14 cellular contexts compared by ENCODE assay signal in the genomic region with DNA sequence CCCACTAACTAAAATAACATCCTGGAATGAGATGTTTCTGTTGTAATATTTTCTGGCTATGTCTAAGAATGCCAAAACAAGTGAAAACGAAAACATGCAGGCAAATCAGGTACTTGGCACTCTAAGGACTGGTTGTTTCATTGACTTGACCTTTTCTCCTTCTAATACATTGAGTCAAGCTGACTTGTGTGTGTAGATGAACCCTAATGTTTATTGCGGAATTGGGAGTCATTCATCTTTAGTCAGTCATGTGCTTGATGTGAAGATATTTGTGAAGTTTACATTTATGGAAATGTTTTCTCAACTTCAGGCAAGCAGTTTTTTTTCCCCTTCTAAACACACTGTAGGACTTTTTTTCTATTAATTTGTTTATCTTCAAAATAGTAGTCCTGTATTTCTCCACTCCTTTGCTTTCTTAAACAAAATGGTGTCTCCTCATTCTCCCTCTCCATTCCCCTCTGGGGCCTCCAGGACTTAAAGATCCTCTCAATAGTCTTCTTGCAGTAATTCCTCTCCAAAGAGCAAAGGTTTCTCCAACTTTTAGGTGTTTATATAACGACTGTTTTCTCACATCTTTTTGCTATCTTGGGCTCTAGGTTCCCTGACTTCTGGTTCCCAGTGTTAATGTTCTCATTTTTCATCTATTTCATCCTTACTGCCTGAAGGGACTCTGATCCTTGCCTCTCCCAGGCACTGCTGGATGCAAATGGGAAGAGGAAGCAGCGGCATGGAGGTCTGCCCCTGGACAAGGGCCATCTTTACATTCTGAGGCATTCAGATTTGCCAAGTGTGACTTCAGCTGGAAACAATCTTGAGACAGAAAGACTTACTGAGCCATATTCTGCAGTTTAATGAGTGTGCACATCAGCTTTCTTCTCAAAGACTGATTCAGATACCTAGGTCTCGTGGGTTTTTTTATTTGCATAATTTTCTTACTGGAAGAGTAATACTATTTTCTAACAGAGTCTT.
DNase-seq lines count a peak whose midpoint lies in the region; FAIRE-seq and TF ChIP-seq lines count a peak whose summit lies in the region.
"Had no signal": no experiment of that assay in that cellular context is flagged by ENCODE, and none has a peak within 500 bp of the region (broad histone marks: within the 10 kb centered on the region; RNA-seq: fewer than 3 reads in every experiment).

No MANE protein-coding gene starts in this region.

- no peaks in the 10 kb centered on the region for H3K9me1 ChIP-seq in endothelial cell of umbilical vein (replicated peaks; ENCODE audit: control insufficient read depth, extremely low read depth, insufficient read depth, low read length)

- H2BK120ac ChIP-seq in H9 (ENCODE audit: low read depth, low read length, poor library complexity, severe bottlenecking): no peak overlapping the region

- no peak overlapping the region for H3K18ac ChIP-seq in H9 (ENCODE audit: insufficient read length, low read depth, low read length)

- H4K8ac ChIP-seq in H9 (replicated peaks; ENCODE audit: insufficient read length, low read depth, low read length): no peak overlapping the region

- H3K9ac ChIP-seq in endothelial cell of umbilical vein (replicated peaks; ENCODE audit: extremely low read depth, insufficient read depth, low read length) (no peak overlapping the region), H9 (ENCODE audit: extremely low read depth, insufficient read length, low read length) (no peak overlapping the region)

- H3K79me1 ChIP-seq in H9 (ENCODE audit: insufficient read depth, low read depth, low read length, poor library complexity, severe bottlenecking): no peaks in the 10 kb centered on the region

- H3K4me1 ChIP-seq in OCI-LY7 (ENCODE audit: insufficient read depth, low read length, poor library complexity, severe bottlenecking) (no peaks in the 10 kb centered on the region), endothelial cell of umbilical vein (ENCODE audit: control insufficient read depth, extremely low read depth, insufficient read depth, low read length) (no peaks in the 10 kb centered on the region), H9 (ENCODE audit: insufficient read depth, low read length) (no peaks in the 10 kb centered on the region)
- H3K4me1 ChIP-seq: prostate gland had no signal

- BruUV-seq in OCI-LY7 (replicated peaks; lab: Mats Ljungman, UMichigan): no TSS peak
- no TSS peak for BruUV-seq in endothelial cell of umbilical vein (replicated peaks; lab: Mats Ljungman, UMichigan)

- CTCF ChIA-PET in OCI-LY7 (lab: Charles Lee; ENCODE audit: unreplicated experiment): no interaction called here
- CTCF ChIA-PET in endothelial cell of umbilical vein (lab: Charles Lee): no interaction called here

- no peak overlapping the region for H3K27ac ChIP-seq in OCI-LY7 (ENCODE audit: low read depth, low read length, poor library complexity, severe bottlenecking)
- H3K27ac ChIP-seq in endothelial cell of umbilical vein (ENCODE audit: insufficient read depth, low read depth, low read length): no peak overlapping the region
- H3K27ac ChIP-seq in H9 (ENCODE audit: insufficient read length, low read depth, low read length): no peak overlapping the region
- H3K27ac ChIP-seq: prostate gland had no signal

- no peak overlapping the region for H2AK5ac ChIP-seq in H9 (ENCODE audit: insufficient read length, low read length)

- no peak overlapping the region for H3K4ac ChIP-seq in H9 (ENCODE audit: low read depth, low read length)

- FAIRE-seq in endothelial cell of umbilical vein (lab: Jason Lieb, UNC): no peak

- H3K36me3 ChIP-seq in OCI-LY7 (ENCODE audit: insufficient read depth, low read length) (no peaks in the 10 kb centered on the region), endothelial cell of umbilical vein (ENCODE audit: control insufficient read depth in 2 of 2, extremely low read depth in 1 of 2, insufficient read depth in 2 of 2, low read length in 2 of 2) (no peaks in the 10 kb centered on the region)
- H3K36me3 ChIP-seq: prostate gland had no signal

- H3K23ac ChIP-seq in H9 (ENCODE audit: insufficient read length, low read depth, low read length): no peak overlapping the region

- no peak for TF ChIP-seq CTCF in OCI-LY7 (conservative IDR thresholded peaks at IDR 0.05; ENCODE audit: low read length)
- no peak for TF ChIP-seq CTCF in endothelial cell of umbilical vein (IDR thresholded peaks at IDR 0.05; ENCODE audit: extremely low read depth in 1 of 2, insufficient read depth in 1 of 2, low read depth in 1 of 2, low read length in 2 of 2)
- no peak for TF ChIP-seq CTCF in osteocyte (IDR thresholded peaks at IDR 0.05)
- TF ChIP-seq CTCF in H9 (conservative IDR thresholded peaks at IDR 0.05): no peak

- H3K36me3 Mint-ChIP-seq in osteocyte (ENCODE audit: unreplicated experiment) (no peaks in the 10 kb centered on the region), H9 (ENCODE audit: insufficient read depth in 1 of 3, low read depth in 3 of 3) (no peaks in the 10 kb centered on the region; a peak in 1 of 7 replicates)

- H3K27ac Mint-ChIP-seq in osteocyte (ENCODE audit: unreplicated experiment): peak overlapping the region; percentile 85
- no peak overlapping the region for H3K27ac Mint-ChIP-seq in H9
- H3K27ac Mint-ChIP-seq: activated T-cell treated with anti-CD3 and anti-CD28 coated beads, Interleukin-2, amount 50 U/mL, for 72 hours; T-helper 1 cell treated with Interleukin-12 subunit alpha and Interleukin-12 subunit beta and Interleukin-4 antibody, amounts not matched to agents 30 μg/mL and 1 μg/mL, for 36 hours had no signal

- intact Hi-C loops in OCI-LY7 (cut with micrococcal nuclease; ENCODE audit: unreplicated experiment): loop anchor here (10.0 kb wide), 1 partner anchor 115 kb away; no protein-coding TSS in a partner anchor
- intact Hi-C loops in endothelial cell of umbilical vein (cut with micrococcal nuclease): no loop called here

- H3K23me2 ChIP-seq in H9 (ENCODE audit: insufficient read length, low read depth, low read length, poor library complexity, severe bottlenecking): no peaks in the 10 kb centered on the region

- H2BK12ac ChIP-seq in H9 (ENCODE audit: insufficient read length, low read depth, low read length): no peak overlapping the region

- H3K4me3 Mint-ChIP-seq in osteocyte (ENCODE audit: unreplicated experiment): no peak overlapping the region
- no peak overlapping the region for H3K4me3 Mint-ChIP-seq in H9
- H3K4me3 Mint-ChIP-seq: activated T-cell treated with anti-CD3 and anti-CD28 coated beads, Interleukin-2, amount 50 U/mL, for 72 hours; T-helper 1 cell treated with Interleukin-12 subunit alpha and Interleukin-12 subunit beta and Interleukin-4 antibody, amounts not matched to agents 30 μg/mL and 1 μg/mL, for 36 hours had no signal

- H4K5ac ChIP-seq in H9 (ENCODE audit: insufficient read length, low read depth, low read length): no peak overlapping the region

- no peak overlapping the region for H3K14ac ChIP-seq in H9 (ENCODE audit: insufficient read depth, low read length)

- H3K27me3 Mint-ChIP-seq in osteocyte (ENCODE audit: unreplicated experiment) (no peaks in the 10 kb centered on the region), H9 (ENCODE audit: low read depth) (no peaks in the 10 kb centered on the region)

- H4K91ac ChIP-seq in H9 (ENCODE audit: insufficient read length, low read depth, low read length): no peak overlapping the region

- H3K4me2 ChIP-seq in OCI-LY7 (ENCODE audit: low read length): no peak overlapping the region
- H3K4me2 ChIP-seq in endothelial cell of umbilical vein (ENCODE audit: insufficient read depth, low read length): no peak overlapping the region
- H3K4me2 ChIP-seq in H9 (ENCODE audit: insufficient read depth, insufficient read length, low read length): no peak overlapping the region

- no peak overlapping the region for H2BK5ac ChIP-seq in H9 (ENCODE audit: insufficient read length, low read length)

- POLR2A ChIA-PET in OCI-LY7 (lab: Charles Lee): interaction anchor here (0.6 kb wide), 1 partner anchor 115 kb away, joined by 3 read pairs; no protein-coding TSS in a partner anchor
- POLR2A ChIA-PET in endothelial cell of umbilical vein (lab: Charles Lee): no interaction called here

- no peaks in the 10 kb centered on the region for H3K9me2 ChIP-seq in OCI-LY7 (ENCODE audit: insufficient read depth, low read length)

- H2BK15ac ChIP-seq in H9 (ENCODE audit: low read depth, low read length): no peak overlapping the region

- peaks cover 16% of the 10 kb centered on the region for H3K4me1 Mint-ChIP-seq in osteocyte (ENCODE audit: unreplicated experiment)
- no peaks in the 10 kb centered on the region for H3K4me1 Mint-ChIP-seq in H9

- H3K9me3 Mint-ChIP-seq in osteocyte (ENCODE audit: unreplicated experiment) (peaks cover 3% of the 10 kb centered on the region), H9 (peaks cover 62 to 80% of the 10 kb centered on the region in 2 experiments)
- H3K9me3 Mint-ChIP-seq: activated T-cell treated with anti-CD3 and anti-CD28 coated beads, Interleukin-2, amount 50 U/mL, for 72 hours; T-helper 1 cell treated with Interleukin-12 subunit alpha and Interleukin-12 subunit beta and Interleukin-4 antibody, amounts not matched to agents 30 μg/mL and 1 μg/mL, for 36 hours had no signal

- no peak overlapping the region for H2BK20ac ChIP-seq in H9 (ENCODE audit: low read depth, low read length, poor library complexity, severe bottlenecking)

- H3K27me3 ChIP-seq in endothelial cell of umbilical vein (ENCODE audit: control insufficient read depth in 2 of 2, insufficient read depth in 2 of 2, low read length in 2 of 2) (no peaks in the 10 kb centered on the region), H9 (ENCODE audit: insufficient read depth, low read length) (no peaks in the 10 kb centered on the region)

- H3K9me3 ChIP-seq in OCI-LY7 (ENCODE audit: low read length): no peaks in the 10 kb centered on the region
- no peaks in the 10 kb centered on the region for H3K9me3 ChIP-seq in endothelial cell of umbilical vein (replicated peaks; ENCODE audit: control insufficient read depth, insufficient read depth, low read length)
- no peaks in the 10 kb centered on the region for H3K9me3 ChIP-seq in H9 (ENCODE audit: control insufficient read depth, low read depth, low read length)
- H3K9me3 ChIP-seq: prostate gland had no signal

- no peak for TF ChIP-seq POLR2A in endothelial cell of umbilical vein (IDR thresholded peaks at IDR 0.05; ENCODE audit: low read depth, low read length)

- H3K4me3 ChIP-seq in OCI-LY7 (ENCODE audit: low read depth, low read length, poor library complexity, severe bottlenecking) (no peak overlapping the region), endothelial cell of umbilical vein (replicated peaks in 1 of 3; ENCODE audit: insufficient read depth in 1 of 3, low read depth in 1 of 3, low read length in 3 of 3) (no peak overlapping the region)
- H3K4me3 ChIP-seq: prostate gland had no signal

- dilution Hi-C loops in endothelial cell of umbilical vein (cut with MboI; ENCODE audit: extremely low pct_ligation_motif_present, low sequenced_read_pairs): no loop called here

- H3K79me2 ChIP-seq in OCI-LY7 (ENCODE audit: insufficient read depth, low read depth, low read length) (no peaks in the 10 kb centered on the region), endothelial cell of umbilical vein (ENCODE audit: control insufficient read depth, insufficient read depth, low read length) (no peaks in the 10 kb centered on the region), H9 (ENCODE audit: insufficient read depth, low read length) (no peaks in the 10 kb centered on the region)

- DNase-seq in EL: peak; percentile 74
- DNase-seq in OCI-LY7 (ENCODE audit: low spot score): no peak
- peak; percentile 42 for DNase-seq in endothelial cell of umbilical vein (ENCODE audit: low read depth, low spot score)
- no peak for DNase-seq in osteocyte (ENCODE audit: extremely low spot score, unreplicated experiment)
- no peak for DNase-seq in H9
- no peak for DNase-seq in activated CD4-positive, CD25-positive, alpha-beta regulatory T cell treated with anti-CD3 and anti-CD28 coated beads, Interleukin-2, amount 50 U/mL, for 72 hours
- DNase-seq in iPS-NIHi7 (ENCODE audit: extremely low spot score): no peak
- no peak for DNase-seq in UCSD-AML1 (lab: John Stamatoyannopoulos, UW; ENCODE audit: unreplicated experiment)
- DNase-seq: activated CD4-positive, alpha-beta T cell treated with anti-CD3 and anti-CD28 coated beads for 4 hours; activated T-cell treated with anti-CD3 and anti-CD28 coated beads, Interleukin-2, amount 50 U/mL, for 72 hours; DND-41; NCI-H1436 treated with DMSO at 0.1 percent for 48 hours had no signal

- H3T11ph ChIP-seq in H9 (ENCODE audit: low read length): no peak overlapping the region

- H4K20me1 ChIP-seq in OCI-LY7 (ENCODE audit: insufficient read depth, low read length) (no peaks in the 10 kb centered on the region), endothelial cell of umbilical vein (replicated peaks; ENCODE audit: control insufficient read depth, extremely low read depth, insufficient read depth, low read length) (no peaks in the 10 kb centered on the region), H9 (ENCODE audit: control insufficient read depth, insufficient read depth, insufficient read length) (no peaks in the 10 kb centered on the region)

- H2AFZ ChIP-seq in OCI-LY7 (ENCODE audit: low read length) (peak overlapping the region; percentile 67), endothelial cell of umbilical vein (ENCODE audit: low read depth, low read length) (no peak overlapping the region), H9 (ENCODE audit: low read length) (no peak overlapping the region)

- no CpG with 5 or more reads among the region's 5 CpGs for WGBS in H9 (ENCODE audit: extremely low coverage, insufficient read length, low lambda C conversion rate)

- H3K56ac ChIP-seq in H9 (ENCODE audit: insufficient read length, low read depth, low read length): no peak overlapping the region

Comparison
In these comparisons a context has a peak if more than half of its experiments do, and no peak if none do; other contexts are left out.
1. DNase-seq: peak in EL (single experiment) and endothelial cell of umbilical vein (single experiment); none in OCI-LY7 (single experiment), osteocyte (single experiment), H9 (single experiment), activated CD4-positive, CD25-positive, alpha-beta regulatory T cell treated with anti-CD3 and anti-CD28 coated beads, Interleukin-2, amount 50 U/mL, for 72 hours (single experiment), iPS-NIHi7 (single experiment) and UCSD-AML1 (single experiment).